ENCODE assay signal across 8 cellular contexts in genomic region chr14:23237772-23238594, GRCh38. TPM values are rescaled to one million over a fixed set of nuclear protein-coding genes. Genes with fewer than 3 reads are reported as not detected.
DNase-seq lines count a peak whose midpoint lies in the region; ATAC-seq and TF ChIP-seq lines count a peak whose summit lies in the region.

Gene RNF212B, plus strand, starts transcription at chr14:23237936. Its CDS starts 2,410 bp downstream, at chr14:23240346.

- TF ChIP-seq CTCF in lower lobe of right lung (IDR thresholded peaks at IDR 0.05), result no peak

- H3K27me3 ChIP-seq in lower lobe of right lung (ENCODE audit: low read depth), result no peaks in the 10 kb centered on the region

- peaks cover 5% of the 10 kb centered on the region for H3K4me1 ChIP-seq in lower lobe of right lung

- ATAC-seq in HG03159 (IDR thresholded peaks at IDR 0.05; ENCODE audit: unreplicated experiment), result peak; percentile 83
- peak; percentile 100 for ATAC-seq in lower lobe of right lung

- H3K36me3 ChIP-seq in lower lobe of right lung, result no peaks in the 10 kb centered on the region

- no peaks in the 10 kb centered on the region for H3K9me3 ChIP-seq in lower lobe of right lung

- DNase-seq in Daoy (ENCODE audit: low read depth), result peak; percentile 96
- DNase-seq in NCI-H82 (lab: John Stamatoyannopoulos, UW), result peak; percentile 100
- DNase-seq in activated CD8-positive, alpha-beta memory T cell treated with anti-CD3 and anti-CD28 coated beads for 1 hour (ENCODE audit: extremely low read depth in 1 of 2, low read depth in 1 of 2), result peak; percentile 36 to 61
- peak; percentile 61 for DNase-seq in effector CD8-positive, alpha-beta T cell (lab: John Stamatoyannopoulos, UW)
- peak; percentile 98 for DNase-seq in lower lobe of right lung
- peak; percentile 86 for DNase-seq in stimulated activated CD4-positive, alpha-beta T cell treated with anti-CD3 and anti-CD28 coated beads, Interleukin-4, amount 100 ng/mL, for 24 hours
- no peak for DNase-seq in NK-92 treated with Interleukin-12 subunit alpha and Interleukin-12 subunit beta, amount 100 ng/mL, for 24 hours (lab: John Stamatoyannopoulos, UW)

- H3K4me3 ChIP-seq in lower lobe of right lung, result peak within 1 kb of the TSS; percentile 44

- H3K27ac ChIP-seq in lower lobe of right lung, result no peak within 1 kb of the TSS

- intact Hi-C loops in lower lobe of right lung (cut with DNase I), result no loop called here

RNA-seq across cellular contexts. Expression of gene RNF212B, which starts in this region (rescaled TPM):
- not detected in 2 replicates for total RNA-seq in Daoy (2014; rRNA removed; shearing (Covaris generic))
- total RNA-seq in lower lobe of right lung, result not detected

Comparison
In these comparisons a context has a peak if more than half of its experiments do, and no peak if none do; other contexts are left out.
1. Peak in DNase-seq in Daoy; RNA of the gene not detected or under 1 TPM.
2. Peak in DNase-seq, ATAC-seq and H3K4me3 ChIP-seq in lower lobe of right lung; RNA of the gene not detected or under 1 TPM.